In the genomic region with DNA sequence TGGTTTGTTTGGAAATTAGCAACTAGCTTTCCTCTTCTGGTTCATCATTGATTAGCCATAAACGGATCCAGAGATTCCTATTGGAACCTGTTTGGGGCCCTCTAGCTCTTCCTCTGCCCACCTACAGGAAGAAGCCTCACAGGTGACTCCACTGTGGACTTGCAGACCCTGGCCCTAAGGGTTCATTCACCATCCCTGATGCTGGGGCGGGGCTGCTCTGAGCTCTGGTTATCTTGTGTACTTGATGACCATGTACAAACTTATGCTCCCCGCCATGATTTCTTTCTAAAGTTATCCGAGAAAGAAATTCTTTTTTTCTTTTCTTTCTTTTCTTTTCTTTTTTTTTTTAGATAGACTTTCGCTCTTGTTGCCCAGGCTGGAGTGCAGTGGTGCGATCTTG, we compare ENCODE assay signal across 17 cellular contexts.
"Had no signal": no experiment of that assay in that cellular context is flagged by ENCODE, and none has a peak within 500 bp of the region (broad histone marks: within the 10 kb centered on the region; RNA-seq: fewer than 3 reads in every experiment).

No MANE protein-coding gene starts in this region.

- H3K36me3 ChIP-seq: heart left ventricle, ovary, right atrium auricular region, sigmoid colon, suprapubic skin, thyroid gland, vagina had no signal

- DNase-seq: cortex of kidney; effector CD8-positive, alpha-beta T cell; hippocampal formation; mammary epithelial cell; natural killer cell; stimulated activated naive CD8-positive, alpha-beta T cell treated with anti-CD3 and anti-CD28 coated beads, Interleukin-15, Interleukin-2, amounts not matched to agents 100 U/mL and 50 U/mL, for 24 hours had no signal

- H3K9me3 Mint-ChIP-seq: natural killer cell, neural crest cell, type B pancreatic cell had no signal

- H3K9me3 ChIP-seq: heart left ventricle, mucosa of descending colon, ovary, right atrium auricular region, sigmoid colon, suprapubic skin, thyroid gland, vagina had no signal

- H3K36me3 Mint-ChIP-seq: natural killer cell, type B pancreatic cell had no signal

- H3K27ac ChIP-seq: suprapubic skin had no signal

- H3K4me3 ChIP-seq: mucosa of descending colon had no signal

- H3K27ac Mint-ChIP-seq: type B pancreatic cell had no signal

- H3K27me3 ChIP-seq: dorsolateral prefrontal cortex, heart left ventricle, ovary, right atrium auricular region, sigmoid colon, suprapubic skin, thyroid gland, vagina had no signal
